16 cellular contexts compared by ENCODE assay signal in genomic region chr2:113158884-113159553, GRCh38. TPM values are rescaled to one million over a fixed set of nuclear protein-coding genes. Genes with fewer than 3 reads are reported as not detected.
DNase-seq lines count a peak whose midpoint lies in the region; ATAC-seq and TF ChIP-seq lines count a peak whose summit lies in the region.
"Had no signal": no experiment of that assay in that cellular context is flagged by ENCODE, and none has a peak within 500 bp of the region (broad histone marks: within the 10 kb centered on the region; RNA-seq: fewer than 3 reads in every experiment).

No MANE protein-coding gene starts in this region.

- WGBS in smooth muscle cell (ENCODE audit: low lambda C conversion rate) = 37% methylated on average over 4 of the region's 4 CpGs

- no peak overlapping the region for H3K27ac Mint-ChIP-seq in activated CD4-positive, alpha-beta T cell treated with anti-CD3 and anti-CD28 coated beads for 36 hours
- no peak overlapping the region for H3K27ac Mint-ChIP-seq in activated CD4-positive, alpha-beta T cell treated with anti-CD3 and anti-CD28 coated beads, Interleukin-2, amount 10 ng/mL, durations not matched to agents 24 days and 14 days
- H3K27ac Mint-ChIP-seq in CD14-positive monocyte = no peak overlapping the region

- no peaks in the 10 kb centered on the region for H3K27me3 Mint-ChIP-seq in activated CD4-positive, alpha-beta T cell treated with anti-CD3 and anti-CD28 coated beads for 36 hours
- peaks cover 3% of the 10 kb centered on the region for H3K27me3 Mint-ChIP-seq in activated CD4-positive, alpha-beta T cell treated with anti-CD3 and anti-CD28 coated beads, Interleukin-2, amount 10 ng/mL, durations not matched to agents 24 days and 14 days
- peaks cover 12 to 16% (median 16%) of the 10 kb centered on the region in 3 donors for H3K27me3 Mint-ChIP-seq in CD14-positive monocyte (ENCODE audit: low read depth in 3 of 3)

- peak overlapping the region; percentile 82 for H3K4me3 Mint-ChIP-seq in activated CD4-positive, alpha-beta T cell treated with anti-CD3 and anti-CD28 coated beads for 36 hours
- H3K4me3 Mint-ChIP-seq in activated CD4-positive, alpha-beta T cell treated with anti-CD3 and anti-CD28 coated beads, Interleukin-2, amount 10 ng/mL, durations not matched to agents 24 days and 14 days = no peak overlapping the region
- no peak overlapping the region for H3K4me3 Mint-ChIP-seq in CD14-positive monocyte

- POLR2A ChIA-PET in activated CD4-positive, alpha-beta T cell treated with anti-CD3 and anti-CD28 coated beads for 36 hours (lab: Charles Lee) = interaction anchor here (1.0 to 4.0 kb wide), 2 partner anchors 15 to 17 kb away, joined by 3 to 22 read pairs; partner anchors contain the start of gene PSD4
- POLR2A ChIA-PET in RWPE1 (lab: Yijun Ruan, JAX; ENCODE audit: low non-redundant PET) = no interaction called here

- no peaks in the 10 kb centered on the region for H3K36me3 ChIP-seq in smooth muscle cell (ENCODE audit: low read depth)

- H3K9me3 ChIP-seq in smooth muscle cell (replicated peaks; ENCODE audit: low read depth) = no peaks in the 10 kb centered on the region

- H3K4me3 ChIP-seq in smooth muscle cell = no peak overlapping the region

- TF ChIP-seq CTCF in RWPE1 (conservative IDR thresholded peaks at IDR 0.05; ENCODE audit: low read depth) (no peak), smooth muscle cell (IDR thresholded peaks at IDR 0.05; ENCODE audit: borderline replicate concordance, insufficient read depth, poor library complexity, severe bottlenecking) (no peak), CD14-positive monocyte (IDR thresholded peaks at IDR 0.05) (no peak)

- no peak for ATAC-seq in activated CD4-positive, alpha-beta T cell treated with anti-CD3 and anti-CD28 coated beads for 36 hours

- no peaks in the 10 kb centered on the region for H3K9me3 Mint-ChIP-seq in activated CD4-positive, alpha-beta T cell treated with anti-CD3 and anti-CD28 coated beads for 36 hours (ENCODE audit: low read depth)
- H3K9me3 Mint-ChIP-seq in activated CD4-positive, alpha-beta T cell treated with anti-CD3 and anti-CD28 coated beads, Interleukin-2, amount 10 ng/mL, durations not matched to agents 24 days and 14 days = no peaks in the 10 kb centered on the region
- peaks cover 0 to 2% (median 0%) of the 10 kb centered on the region in 7 donors for H3K9me3 Mint-ChIP-seq in CD14-positive monocyte
- H3K9me3 Mint-ChIP-seq: activated T-cell treated with anti-CD3 and anti-CD28 coated beads, Interleukin-2, amount 50 U/mL, for 4 hours had no signal

- no peaks in the 10 kb centered on the region for H4K20me1 ChIP-seq in smooth muscle cell (ENCODE audit: low read depth)

- no peaks in the 10 kb centered on the region for H3K79me2 ChIP-seq in smooth muscle cell (ENCODE audit: low read depth)

- peaks cover 29% of the 10 kb centered on the region for H3K4me1 Mint-ChIP-seq in activated CD4-positive, alpha-beta T cell treated with anti-CD3 and anti-CD28 coated beads for 36 hours
- H3K4me1 Mint-ChIP-seq in activated CD4-positive, alpha-beta T cell treated with anti-CD3 and anti-CD28 coated beads, Interleukin-2, amount 10 ng/mL, durations not matched to agents 24 days and 14 days = peaks cover 27% of the 10 kb centered on the region
- peaks cover 11% of the 10 kb centered on the region for H3K4me1 Mint-ChIP-seq in CD14-positive monocyte

- H3K9ac ChIP-seq in smooth muscle cell (ENCODE audit: low read depth) = peak overlapping the region; percentile 60
- H3K9ac ChIP-seq: KMS-11 had no signal

- H3K4me1 ChIP-seq in smooth muscle cell (ENCODE audit: low read depth) = no peaks in the 10 kb centered on the region

- H3K4me2 ChIP-seq in smooth muscle cell = peak overlapping the region; percentile 93
- H3K4me2 ChIP-seq: KMS-11 had no signal

- intact Hi-C loops in activated CD4-positive, alpha-beta T cell treated with anti-CD3 and anti-CD28 coated beads for 36 hours (cut with DNase I, micrococcal nuclease) = loop anchor here in 1 of 2 experiments (1.0 kb wide), 1 partner anchor 16 kb away; no protein-coding TSS in a partner anchor
- intact Hi-C loops in activated CD4-positive, alpha-beta T cell treated with anti-CD3 and anti-CD28 coated beads, Interleukin-2, amount 10 ng/mL, durations not matched to agents 24 days and 14 days (cut with micrococcal nuclease) = loop anchor here (1.0 kb wide), 1 partner anchor 10 kb away; no protein-coding TSS in a partner anchor
- intact Hi-C loops in CD14-positive monocyte (cut with micrococcal nuclease) = no loop called here

- no peaks in the 10 kb centered on the region for H3K36me3 Mint-ChIP-seq in activated CD4-positive, alpha-beta T cell treated with anti-CD3 and anti-CD28 coated beads for 36 hours (ENCODE audit: low read depth)
- H3K36me3 Mint-ChIP-seq in activated CD4-positive, alpha-beta T cell treated with anti-CD3 and anti-CD28 coated beads, Interleukin-2, amount 10 ng/mL, durations not matched to agents 24 days and 14 days (ENCODE audit: low read depth) = peaks cover 2% of the 10 kb centered on the region
- H3K36me3 Mint-ChIP-seq in CD14-positive monocyte = peaks cover 0 to 7% of the 10 kb centered on the region in 2 donors

- peaks cover 7% of the 10 kb centered on the region for H3F3A ChIP-seq in smooth muscle cell (ENCODE audit: low read depth)

- CTCF ChIA-PET in activated CD4-positive, alpha-beta T cell treated with anti-CD3 and anti-CD28 coated beads for 36 hours (lab: Charles Lee) = interaction anchor here (0.6 to 5.1 kb wide), 12 partner anchors 9 to 231 kb away, joined by 3 to 79 read pairs (median 3); partner anchors contain the start of gene PSD4
- CTCF ChIA-PET in RWPE1 (lab: Yijun Ruan, JAX) = interaction anchor here (0.6 to 2.3 kb wide), 3 partner anchors 22 to 211 kb away, joined by 3 to 11 read pairs (median 6); no protein-coding TSS in a partner anchor

- peak overlapping the region; percentile 36; the same call in 1 of the 2 replicates for H3K27ac ChIP-seq in RWPE1
- H3K27ac ChIP-seq in smooth muscle cell (ENCODE audit: low read depth) = peak overlapping the region; percentile 96
- H3K27ac ChIP-seq: KMS-11 had no signal

- DNase-seq in activated CD4-positive, alpha-beta T cell treated with anti-CD3 and anti-CD28 coated beads for 36 hours = no peak
- DNase-seq in activated CD4-positive, alpha-beta T cell treated with anti-CD3 and anti-CD28 coated beads, Interleukin-2, amount 10 ng/mL, durations not matched to agents 24 days and 14 days = no peak
- DNase-seq in RWPE1 (ENCODE audit: low spot score) = no peak
- DNase-seq in fibroblast of gingiva (ENCODE audit: low read depth) = peak; percentile 72
- no peak for DNase-seq in smooth muscle cell (lab: John Stamatoyannopoulos, UW; ENCODE audit: unreplicated experiment)
- DNase-seq in CD14-positive monocyte (ENCODE audit: low spot score) = no peak
- no peak for DNase-seq in D341Med (ENCODE audit: low spot score)
- no peak for DNase-seq in inferior parietal cortex (ENCODE audit: extremely low spot score)
- DNase-seq: activated T-cell treated with anti-CD3 and anti-CD28 coated beads, Interleukin-2, amount 50 U/mL, for 4 hours; foreskin melanocyte; GF-D8; Right ventricle myocardium superior; stimulated activated naive CD8-positive, alpha-beta T cell treated with anti-CD3 and anti-CD28 coated beads, Interleukin-15, Interleukin-2, amounts not matched to agents 100 U/mL and 50 U/mL, for 24 hours had no signal

- no peaks in the 10 kb centered on the region for H3K27me3 ChIP-seq in smooth muscle cell (ENCODE audit: low read depth)

- H2AFZ ChIP-seq in smooth muscle cell (ENCODE audit: low read depth) = no peak overlapping the region

RNA-seq across cellular contexts. Expression of gene PSD4, which starts 14.8 kb away (rescaled TPM):
- total RNA-seq in activated CD4-positive, alpha-beta T cell treated with anti-CD3 and anti-CD28 coated beads for 36 hours = 100 to 1,000 TPM; 232 to 274 TPM
- 268 and 278 TPM in 2 replicates for total RNA-seq in activated CD4-positive, alpha-beta T cell treated with anti-CD3 and anti-CD28 coated beads, Interleukin-2, amount 10 ng/mL, durations not matched to agents 24 days and 14 days
- total RNA-seq in smooth muscle cell = 7.3 and 9.3 TPM in 2 replicates
- 7.8 and 9.5 TPM in 2 replicates for polyA plus RNA-seq in smooth muscle cell
- polyA plus RNA-seq in CD14-positive monocyte = 10 to 100 TPM; 11.0 to 18.2 TPM

RNA-seq across cellular contexts. Expression of gene IL1RN, which starts 31.6 kb away (rescaled TPM):
- 1 to 10 TPM; 4.6 to 4.8 TPM for total RNA-seq in activated CD4-positive, alpha-beta T cell treated with anti-CD3 and anti-CD28 coated beads for 36 hours
- total RNA-seq in activated CD4-positive, alpha-beta T cell treated with anti-CD3 and anti-CD28 coated beads, Interleukin-2, amount 10 ng/mL, durations not matched to agents 24 days and 14 days = 3.0 and 3.3 TPM in 2 replicates
- total RNA-seq in smooth muscle cell = 1.1 and 2.2 TPM in 2 replicates
- polyA plus RNA-seq in smooth muscle cell (2.0 and 3.3 TPM in 2 replicates), CD14-positive monocyte (100 to 1,000 TPM in 1 of 2 donors, 10 to 100 TPM in 1; 92.0 to 109 TPM)
- total RNA-seq: A172, cerebellum had no signal

Comparison
In these comparisons a context has a peak if more than half of its experiments do, and no peak if none do; other contexts are left out.
1. RNA of gene PSD4, which starts 14.8 kb away (total RNA-seq): 268 to 278 TPM in activated CD4-positive, alpha-beta T cell treated with anti-CD3 and anti-CD28 coated beads, Interleukin-2, amount 10 ng/mL, durations not matched to agents 24 days and 14 days and 232 to 274 TPM in activated CD4-positive, alpha-beta T cell treated with anti-CD3 and anti-CD28 coated beads for 36 hours; 7.3 to 9.3 TPM in smooth muscle cell; every median in the first group is over 10 times any median in the second.